In the genomic region with DNA sequence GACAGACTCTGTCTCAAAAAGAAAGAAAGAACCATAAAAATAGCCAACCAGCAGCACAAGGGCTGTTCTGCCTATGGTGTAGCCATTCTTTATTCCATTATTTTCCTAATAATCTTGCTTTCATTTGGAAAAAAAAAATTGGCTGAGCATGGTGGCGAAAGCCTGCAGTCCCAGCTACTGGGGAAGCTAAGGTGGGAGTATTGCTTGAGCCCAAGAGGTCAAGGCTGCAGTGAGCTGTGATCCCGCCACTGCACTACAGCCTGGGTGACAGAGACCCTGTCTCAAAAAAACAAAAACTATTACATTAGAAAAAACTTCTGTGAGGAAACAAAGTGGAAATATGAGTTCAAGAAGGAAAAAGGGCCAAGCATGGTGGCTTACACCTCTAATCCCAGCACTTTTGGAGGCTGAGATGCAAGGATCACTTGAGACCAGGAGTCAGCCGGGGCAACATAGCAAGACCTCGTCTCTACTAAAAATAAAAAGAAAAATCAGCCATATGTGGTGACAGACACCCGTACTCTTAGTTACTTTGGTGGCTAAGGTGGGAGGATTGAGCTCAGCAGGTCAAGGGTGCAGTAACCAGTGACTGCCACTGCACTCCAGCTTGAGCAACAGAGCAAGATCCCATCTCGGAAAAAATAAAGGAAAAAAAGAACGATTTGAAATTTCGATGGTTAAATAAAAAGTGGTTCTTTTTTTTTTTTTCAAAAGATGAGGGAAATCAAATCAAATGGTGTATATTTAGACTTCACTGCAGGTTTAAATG, we compare ENCODE assay signal across 8 cellular contexts. TPM values are rescaled to one million over a fixed set of nuclear protein-coding genes. Genes with fewer than 3 reads are reported as not detected.
DNase-seq lines count a peak whose midpoint lies in the region; ATAC-seq and TF ChIP-seq lines count a peak whose summit lies in the region.

No MANE protein-coding gene starts in this region.

- H3K27ac Mint-ChIP-seq in activated T-cell treated with anti-CD3 and anti-CD28 coated beads, Interleukin-2, amount 50 U/mL, for 72 hours = peak overlapping the region; percentile 73
- no peak overlapping the region for H3K27ac Mint-ChIP-seq in stimulated activated naive CD8-positive, alpha-beta T cell treated with anti-CD3 and anti-CD28 coated beads, Interleukin-15, amount 100 ng/mL, for 72 hours

- H3K4me3 Mint-ChIP-seq in activated T-cell treated with anti-CD3 and anti-CD28 coated beads, Interleukin-2, amount 50 U/mL, for 72 hours = peak overlapping the region; percentile 94 to 98
- H3K4me3 Mint-ChIP-seq in stimulated activated naive CD8-positive, alpha-beta T cell treated with anti-CD3 and anti-CD28 coated beads, Interleukin-15, amount 100 ng/mL, for 72 hours = peak overlapping the region; percentile 50 to 55

- peaks cover 7 to 12% of the 10 kb centered on the region in 2 donors for H3K36me3 Mint-ChIP-seq in activated T-cell treated with anti-CD3 and anti-CD28 coated beads, Interleukin-2, amount 50 U/mL, for 72 hours (ENCODE audit: insufficient read depth in 2 of 2)

- H3K4me1 Mint-ChIP-seq in activated T-cell treated with anti-CD3 and anti-CD28 coated beads, Interleukin-2, amount 50 U/mL, for 72 hours (ENCODE audit: low read depth) = peaks cover 56% of the 10 kb centered on the region
- peaks cover 58% of the 10 kb centered on the region for H3K4me1 Mint-ChIP-seq in stimulated activated naive CD8-positive, alpha-beta T cell treated with anti-CD3 and anti-CD28 coated beads, Interleukin-15, amount 100 ng/mL, for 72 hours

- H3K27me3 ChIP-seq in SU-DHL-6 (ENCODE audit: low read length) = no peaks in the 10 kb centered on the region

- no peaks in the 10 kb centered on the region for H3K27me3 Mint-ChIP-seq in activated T-cell treated with anti-CD3 and anti-CD28 coated beads, Interleukin-2, amount 50 U/mL, for 72 hours (ENCODE audit: low read depth)
- no peaks in the 10 kb centered on the region for H3K27me3 Mint-ChIP-seq in stimulated activated naive CD8-positive, alpha-beta T cell treated with anti-CD3 and anti-CD28 coated beads, Interleukin-15, amount 100 ng/mL, for 72 hours

- H3F3A ChIP-seq in SU-DHL-6 (ENCODE audit: insufficient read depth) = peaks cover 14% of the 10 kb centered on the region

- H3K9me2 ChIP-seq in SU-DHL-6 (replicated peaks; ENCODE audit: insufficient read depth, low read length) = no peaks in the 10 kb centered on the region

- H3K4me2 ChIP-seq in SU-DHL-6 (ENCODE audit: low read depth, low read length, poor library complexity, severe bottlenecking) = peak overlapping the region; percentile 19

- peaks cover 44% of the 10 kb centered on the region for H3K79me2 ChIP-seq in SU-DHL-6 (ENCODE audit: insufficient read depth, low read length)

- no peaks in the 10 kb centered on the region for H3K9me3 ChIP-seq in SU-DHL-6 (ENCODE audit: insufficient read depth, low read length)

- H3K4me3 ChIP-seq in SU-DHL-6 (ENCODE audit: insufficient read depth, low read length, poor library complexity, severe bottlenecking) (no peak overlapping the region), epithelial cell of proximal tubule (ENCODE audit: low read depth, low read length) (no peak overlapping the region)

- H3K9ac ChIP-seq in SU-DHL-6 (ENCODE audit: low read length) = no peak overlapping the region

- DNase-seq in activated T-cell treated with anti-CD3 and anti-CD28 coated beads, Interleukin-2, amount 50 U/mL, for 72 hours = no peak
- no peak for DNase-seq in activated T-cell treated with anti-CD3 and anti-CD28 coated beads, Interleukin-2, amount 50 U/mL, for 48 hours
- no peak for DNase-seq in epithelial cell of proximal tubule (ENCODE audit: low read depth)
- DNase-seq in stimulated activated naive CD8-positive, alpha-beta T cell treated with anti-CD3 and anti-CD28 coated beads, Interleukin-15, amount 100 ng/mL, for 72 hours = no peak
- no peak for DNase-seq in stimulated activated CD8-positive, alpha-beta memory T cell treated with anti-CD3 and anti-CD28 coated beads, Interleukin-4, amount 100 ng/mL, for 48 hours

- no peak for ATAC-seq in activated T-cell treated with anti-CD3 and anti-CD28 coated beads, Interleukin-2, amount 50 U/mL, for 72 hours (replicated peaks in 1 of 2)
- no peak for ATAC-seq in stimulated activated naive CD8-positive, alpha-beta T cell treated with anti-CD3 and anti-CD28 coated beads, Interleukin-15, amount 100 ng/mL, for 72 hours
- ATAC-seq in GM21423 (IDR thresholded peaks at IDR 0.05; ENCODE audit: unreplicated experiment) (no peak), GM18868 (IDR thresholded peaks at IDR 0.05; ENCODE audit: unreplicated experiment) (no peak)

- TF ChIP-seq CTCF in SU-DHL-6 (IDR thresholded peaks at IDR 0.05; ENCODE audit: insufficient read depth, low read length, poor library complexity, severe bottlenecking) (no peak), epithelial cell of proximal tubule (conservative IDR thresholded peaks at IDR 0.05; ENCODE audit: low read depth, low read length) (peak; percentile 39)

- H2AFZ ChIP-seq in SU-DHL-6 (ENCODE audit: low read depth, low read length, severe bottlenecking) = no peak overlapping the region

- H3K9me3 Mint-ChIP-seq in activated T-cell treated with anti-CD3 and anti-CD28 coated beads, Interleukin-2, amount 50 U/mL, for 72 hours = no peaks in the 10 kb centered on the region
- no peaks in the 10 kb centered on the region for H3K9me3 Mint-ChIP-seq in stimulated activated naive CD8-positive, alpha-beta T cell treated with anti-CD3 and anti-CD28 coated beads, Interleukin-15, amount 100 ng/mL, for 72 hours

- H3K36me3 ChIP-seq in SU-DHL-6 (ENCODE audit: low read length) = no peaks in the 10 kb centered on the region

- H4K20me1 ChIP-seq in SU-DHL-6 (ENCODE audit: low read depth, low read length) = no peaks in the 10 kb centered on the region

- no peak overlapping the region for H3K27ac ChIP-seq in SU-DHL-6 (ENCODE audit: low read depth, low read length)

RNA-seq across cellular contexts. Expression of gene DCAKD, which starts 2.5 kb away (rescaled TPM):
- total RNA-seq in activated T-cell treated with anti-CD3 and anti-CD28 coated beads, Interleukin-2, amount 50 U/mL, for 72 hours = 10 to 100 TPM; 42.0 to 59.2 TPM
- 40.4 and 44.4 TPM in 2 replicates for total RNA-seq in epithelial cell of proximal tubule

RNA-seq across cellular contexts. Expression of gene NMT1, which starts 12.1 kb away (rescaled TPM):
- total RNA-seq in activated T-cell treated with anti-CD3 and anti-CD28 coated beads, Interleukin-2, amount 50 U/mL, for 72 hours = 100 to 1,000 TPM; 130 to 145 TPM
- total RNA-seq in epithelial cell of proximal tubule = 81.9 and 82.5 TPM in 2 replicates
